ENCODE assay signal across 1 cellular context in genomic region chr18:13703899-13704298, GRCh38.
TF ChIP-seq lines count a peak whose summit lies in the region.

No MANE protein-coding gene starts in this region.

TF ChIP-seq in K562, 482 proteins besides CTCF, POLR2A, EP300 and RAD21:
- TF ChIP-seq NFATC3 (IDR thresholded peaks at IDR 0.05) (no peak), ZFP36 (IDR thresholded peaks at IDR 0.05; ENCODE audit: low read depth, low read length, partially characterized antibody) (peak; percentile 60)
TF ChIP-seq in K562: peak in this region for 1.
